ENCODE assay signal across 19 cellular contexts in genomic region chr3:131328739-131329138, GRCh38. TPM values are rescaled to one million over a fixed set of nuclear protein-coding genes. Genes with fewer than 3 reads are reported as not detected.
DNase-seq lines count a peak whose midpoint lies in the region; ATAC-seq, FAIRE-seq and TF ChIP-seq lines count a peak whose summit lies in the region.
"Had no signal": no experiment of that assay in that cellular context is flagged by ENCODE, and none has a peak within 500 bp of the region (broad histone marks: within the 10 kb centered on the region; RNA-seq: fewer than 3 reads in every experiment).

No MANE protein-coding gene starts in this region.

- ATAC-seq in HG02610 (IDR thresholded peaks at IDR 0.05; ENCODE audit: unreplicated experiment) (no peak), GM21717 (IDR thresholded peaks at IDR 0.05; ENCODE audit: unreplicated experiment) (no peak)
- ATAC-seq: GM12878, T-helper 17 cell had no signal

- H3K4me1 Mint-ChIP-seq in glutamatergic neuron (ENCODE audit: low read depth, unreplicated experiment) = peaks cover 38% of the 10 kb centered on the region

- H3K4me3 Mint-ChIP-seq in glutamatergic neuron (ENCODE audit: unreplicated experiment) = peak overlapping the region; percentile 71
- H3K4me3 Mint-ChIP-seq: HFFc6, T-helper 17 cell had no signal

- peak; percentile 21 for FAIRE-seq in GM12892 (lab: Jason Lieb, UNC)
- FAIRE-seq: GM12878 had no signal

- peaks cover 7% of the 10 kb centered on the region for H3K27me3 Mint-ChIP-seq in glutamatergic neuron (ENCODE audit: unreplicated experiment)
- H3K27me3 Mint-ChIP-seq: T-helper 17 cell had no signal

- peak overlapping the region; percentile 97 for H3K27ac Mint-ChIP-seq in glutamatergic neuron (ENCODE audit: unreplicated experiment)
- H3K27ac Mint-ChIP-seq: HFFc6, T-helper 17 cell had no signal

- H3K36me3 Mint-ChIP-seq in glutamatergic neuron (ENCODE audit: unreplicated experiment) = peaks cover 22% of the 10 kb centered on the region

- TF ChIP-seq POLR2A in GM12892 (IDR thresholded peaks at IDR 0.05; ENCODE audit: low read depth, low read length) = no peak

- H3K9me3 Mint-ChIP-seq in glutamatergic neuron (ENCODE audit: unreplicated experiment) = peaks cover 23% of the 10 kb centered on the region
- H3K9me3 Mint-ChIP-seq: HFFc6 had no signal

- TF ChIP-seq CTCF in glutamatergic neuron (IDR thresholded peaks at IDR 0.05; ENCODE audit: partially characterized antibody, unreplicated experiment) = no peak

- DNase-seq in GM12892 (ENCODE audit: insufficient read length) (no peak), NCI-H82 treated with DMSO at 0.1 percent for 48 hours (lab: John Stamatoyannopoulos, UW; ENCODE audit: unreplicated experiment) (peak; percentile 16), glutamatergic neuron (peak; percentile 81), T-helper 1 cell (no peak)
- no peak for DNase-seq in stimulated activated naive CD4-positive, alpha-beta T cell treated with Interleukin-2 at 50 U/mL for 16 hours (lab: John Stamatoyannopoulos, UW)
- DNase-seq: ACHN, GF-D8, H7, HFFc6, IMR-90, NCI-H1417, NCI-H187 treated with DMSO at 0.1 percent for 48 hours, NCI-H345, NCI-H526 treated with DMSO at 0.1 percent for 48 hours, SHP77 treated with DMSO at 0.1 percent for 48 hours, T-helper 17 cell had no signal

RNA-seq across cellular contexts. Expression of gene NUDT16, which starts 52.8 kb away (rescaled TPM):
- 6.8 TPM for polyA plus RNA-seq in GM12892 (2012; ENCODE audit: missing spikeins)
- 51.1 TPM for total RNA-seq in glutamatergic neuron (ENCODE audit: unreplicated experiment)

Comparison
In these comparisons a context has a peak if more than half of its experiments do, and no peak if none do; other contexts are left out.
1. DNase-seq: peak in NCI-H82 treated with DMSO at 0.1 percent for 48 hours (single experiment) and glutamatergic neuron (single experiment); none in GM12892 (single experiment), T-helper 1 cell (0 of 5) and stimulated activated naive CD4-positive, alpha-beta T cell treated with Interleukin-2 at 50 U/mL for 16 hours (single experiment).